14 cellular contexts compared by ENCODE assay signal in the genomic region with DNA sequence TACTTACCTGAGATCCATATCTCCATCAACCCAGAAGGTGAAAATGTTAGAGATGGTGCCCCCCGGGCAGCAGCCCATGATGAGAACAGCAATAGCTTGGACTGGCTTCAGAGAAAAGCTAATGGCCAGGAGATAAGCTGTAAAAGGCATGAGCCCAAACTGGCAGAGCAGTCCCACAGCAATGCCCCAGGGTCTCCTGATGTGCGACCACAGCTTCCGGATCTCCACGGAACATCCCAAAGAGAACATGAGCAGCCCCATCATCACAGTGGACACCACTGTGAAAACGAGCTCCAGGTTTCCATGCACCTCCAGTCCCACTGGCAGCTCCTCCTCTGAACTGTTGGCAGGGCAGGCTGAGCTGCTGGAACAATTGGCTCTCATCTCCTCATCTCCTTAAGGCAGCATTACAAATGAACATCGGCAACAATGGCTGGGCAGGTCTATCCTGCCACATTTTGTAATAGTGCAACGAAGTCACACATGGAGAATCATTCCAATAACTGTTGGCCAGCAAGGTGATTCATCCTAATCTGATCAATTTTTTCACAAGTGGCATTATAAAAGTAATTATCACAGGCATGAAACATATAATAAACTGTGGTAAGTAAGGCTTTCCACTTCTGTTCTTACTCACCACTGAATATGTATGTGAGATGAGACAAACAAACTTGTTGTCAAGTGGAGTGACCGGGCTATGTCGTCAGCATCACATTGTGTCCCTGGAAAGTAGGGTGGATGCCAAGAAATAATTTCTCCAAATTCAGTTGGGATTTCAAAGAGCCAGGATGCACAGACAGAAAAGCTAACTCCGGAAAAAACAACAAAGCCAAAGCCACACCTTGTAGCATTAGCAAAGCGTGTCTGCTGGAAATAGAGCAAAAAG. TPM values are rescaled to one million over a fixed set of nuclear protein-coding genes. Genes with fewer than 3 reads are reported as not detected.
DNase-seq lines count a peak whose midpoint lies in the region; ATAC-seq and TF ChIP-seq lines count a peak whose summit lies in the region.
"Had no signal": no experiment of that assay in that cellular context is flagged by ENCODE, and none has a peak within 500 bp of the region (broad histone marks: within the 10 kb centered on the region; RNA-seq: fewer than 3 reads in every experiment).

A gene with protein sequence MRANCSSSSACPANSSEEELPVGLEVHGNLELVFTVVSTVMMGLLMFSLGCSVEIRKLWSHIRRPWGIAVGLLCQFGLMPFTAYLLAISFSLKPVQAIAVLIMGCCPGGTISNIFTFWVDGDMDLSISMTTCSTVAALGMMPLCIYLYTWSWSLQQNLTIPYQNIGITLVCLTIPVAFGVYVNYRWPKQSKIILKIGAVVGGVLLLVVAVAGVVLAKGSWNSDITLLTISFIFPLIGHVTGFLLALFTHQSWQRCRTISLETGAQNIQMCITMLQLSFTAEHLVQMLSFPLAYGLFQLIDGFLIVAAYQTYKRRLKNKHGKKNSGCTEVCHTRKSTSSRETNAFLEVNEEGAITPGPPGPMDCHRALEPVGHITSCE (minus strand): TSS at position 653 of the 886 bp plus-strand sequence. CDS start 269 bp downstream, at position 384.

- TF ChIP-seq CTCF in PC-3 (conservative IDR thresholded peaks at IDR 0.05; ENCODE audit: low read depth, low read length) = no peak
- no peak for TF ChIP-seq CTCF in esophagus squamous epithelium (IDR thresholded peaks at IDR 0.05)
- TF ChIP-seq CTCF in tibial nerve (IDR thresholded peaks at IDR 0.05) = peak in 1 of 5 experiments; percentile 12
- TF ChIP-seq CTCF in mucosa of descending colon (IDR thresholded peaks at IDR 0.05) = no peak
- TF ChIP-seq CTCF in left lung (IDR thresholded peaks at IDR 0.05) = no peak

- DNase-seq in PC-3 = no peak
- DNase-seq in esophagus squamous epithelium (lab: John Stamatoyannopoulos, UW) = no peak
- peak; percentile 15 to 32 for DNase-seq in tibial nerve (ENCODE audit: low spot score in 2 of 2)
- DNase-seq in mucosa of descending colon = no peak
- no peak for DNase-seq in left lung
- DNase-seq: activated CD4-positive, alpha-beta memory T cell treated with anti-CD3 and anti-CD28 coated beads for 36 hours; activated effector memory CD4-positive, alpha-beta T cell treated with Interleukin-2 at 50 U/mL for 16 hours; stimulated activated CD4-positive, alpha-beta T cell treated with anti-CD3 and anti-CD28 coated beads, Interleukin-4, amount 100 ng/mL, for 4 hours; stimulated activated naive CD4-positive, alpha-beta T cell; T-helper 9 cell had no signal

- H3K4me1 ChIP-seq in PC-3 (ENCODE audit: insufficient read depth, low read length) (peaks cover 16% of the 10 kb centered on the region), esophagus squamous epithelium (peaks cover 0 to 67% (median 13%) of the 10 kb centered on the region in 3 donors), muscle layer of duodenum (ENCODE audit: control insufficient read depth in 1 of 2, insufficient read depth in 2 of 2, low read length in 2 of 2) (no peaks in the 10 kb centered on the region), tibial nerve (peaks cover 0 to 16% (median 4%) of the 10 kb centered on the region in 4 donors), mucosa of descending colon (ENCODE audit: low read depth) (no peaks in the 10 kb centered on the region), left lung (no peaks in the 10 kb centered on the region)

- 19 to 46% methylated on average over 10 to 11 of the region's 11 CpGs for WGBS in esophagus squamous epithelium, 2 donors
- WGBS in tibial nerve, 2 donors = 46 to 63% methylated on average over 11 of the region's 11 CpGs

- CTCF ChIA-PET in PC-3 (lab: Charles Lee) = no interaction called here

- H3K9me3 ChIP-seq in PC-3 (ENCODE audit: low read length) (no peaks in the 10 kb centered on the region), esophagus squamous epithelium (no peaks in the 10 kb centered on the region), muscle layer of duodenum (ENCODE audit: control insufficient read depth in 1 of 2, low read length in 2 of 2) (no peaks in the 10 kb centered on the region), tibial nerve (no peaks in the 10 kb centered on the region), mucosa of descending colon (no peaks in the 10 kb centered on the region), left lung (no peaks in the 10 kb centered on the region)

- H3K4me3 ChIP-seq in PC-3 (ENCODE audit: low read length) = no peak within 1 kb of the TSS
- peak within 1 kb of the TSS; percentile 40 to 60 (median 45) for H3K4me3 ChIP-seq in esophagus squamous epithelium
- peak within 1 kb of the TSS in 1 of 2 donors; percentile 27 for H3K4me3 ChIP-seq in muscle layer of duodenum (ENCODE audit: low read depth in 1 of 2, low read length in 2 of 2)
- peak within 1 kb of the TSS; percentile 7 to 44 (median 14) for H3K4me3 ChIP-seq in tibial nerve
- no peak within 1 kb of the TSS for H3K4me3 ChIP-seq in mucosa of descending colon
- no peak within 1 kb of the TSS for H3K4me3 ChIP-seq in left lung

- peak; percentile 73 to 87 for TF ChIP-seq EP300 in tibial nerve (IDR thresholded peaks at IDR 0.05)

- intact Hi-C loops in PC-3 (cut with micrococcal nuclease) (no loop called here), esophagus squamous epithelium (cut with DNase I) (no loop called here), mucosa of descending colon (cut with DNase I, micrococcal nuclease) (no loop called here), left lung (cut with DNase I) (no loop called here)

- H2AFZ ChIP-seq in PC-3 (ENCODE audit: low read length) = 0 out of 2 replicates have a peak within 1 kb of the TSS, but pooled peaks have one; percentile 49

- H3K9ac ChIP-seq in PC-3 (ENCODE audit: low read length) = no peak within 1 kb of the TSS

- BruUV-seq in PC-3 (replicated peaks; lab: Mats Ljungman, UMichigan) = no TSS peak

- no peak for TF ChIP-seq POLR2A in esophagus squamous epithelium (IDR thresholded peaks at IDR 0.05)
- TF ChIP-seq POLR2A in tibial nerve (IDR thresholded peaks at IDR 0.05) = peak in 1 of 2 donors; percentile 39

- H3K27me3 ChIP-seq in PC-3 (ENCODE audit: low read length) = no peaks in the 10 kb centered on the region
- H3K27me3 ChIP-seq in esophagus squamous epithelium = no peaks in the 10 kb centered on the region
- no peaks in the 10 kb centered on the region for H3K27me3 ChIP-seq in muscle layer of duodenum (ENCODE audit: low read depth, low read length)
- H3K27me3 ChIP-seq in tibial nerve = no peaks in the 10 kb centered on the region
- no peaks in the 10 kb centered on the region for H3K27me3 ChIP-seq in left lung

- ATAC-seq in PC-3 (no peak), mucosa of descending colon (no peak), HG03280 (IDR thresholded peaks at IDR 0.05; ENCODE audit: unreplicated experiment) (no peak), left lung (no peak), HG02610 (IDR thresholded peaks at IDR 0.05; ENCODE audit: unreplicated experiment) (no peak)

- H3K4me2 ChIP-seq in PC-3 (ENCODE audit: low read length) = no peak within 1 kb of the TSS

- H3K9me2 ChIP-seq in PC-3 (replicated peaks; ENCODE audit: low read length) = no peaks in the 10 kb centered on the region

- no peaks in the 10 kb centered on the region for H3K79me2 ChIP-seq in PC-3 (ENCODE audit: low read length)

- H3F3A ChIP-seq in PC-3 (ENCODE audit: low read length, unreplicated experiment) = no peaks in the 10 kb centered on the region

- H4K20me1 ChIP-seq in PC-3 (ENCODE audit: low read length) = no peaks in the 10 kb centered on the region

- H3K27ac ChIP-seq in PC-3 (ENCODE audit: low read length) (peak within 1 kb of the TSS; percentile 43; the same call in 1 of the 2 replicates), esophagus squamous epithelium (peak within 1 kb of the TSS; percentile 84 to 89 (median 88)), muscle layer of duodenum (ENCODE audit: low read length) (peak within 1 kb of the TSS; percentile 11), tibial nerve (peak within 1 kb of the TSS; percentile 38 to 85 (median 66)), left lung (no peak within 1 kb of the TSS)

- POLR2A ChIA-PET in PC-3 (lab: Charles Lee; ENCODE audit: unreplicated experiment) = no interaction called here

- H3K36me3 ChIP-seq in PC-3 (ENCODE audit: low read depth, low read length) (no peaks in the 10 kb centered on the region), esophagus squamous epithelium (no peaks in the 10 kb centered on the region), muscle layer of duodenum (ENCODE audit: control insufficient read depth in 1 of 2, insufficient read depth in 2 of 2, low read length in 2 of 2) (no peaks in the 10 kb centered on the region), tibial nerve (no peaks in the 10 kb centered on the region), mucosa of descending colon (ENCODE audit: low read depth) (no peaks in the 10 kb centered on the region), left lung (no peaks in the 10 kb centered on the region)

RNA-seq across cellular contexts. Expression of the gene that starts here (rescaled TPM):
- total RNA-seq in PC-3 (2014; rRNA removed) (not detected in 2 replicates), esophagus squamous epithelium (10 to 100 TPM; 14.7 to 55.4 (median 20.1) TPM), tibial nerve (10 to 100 TPM in 2 of 4 donors, 1 to 10 TPM in 2; 7.8 to 15.6 (median 9.4) TPM), mucosa of descending colon (under 1 TPM in 2 of 3 donors, not detected in 1; 0.43 to 0.92 TPM), left lung (under 1 TPM; 0.76 to 0.94 TPM)
- total RNA-seq: activated CD4-positive, alpha-beta memory T cell treated with anti-CD3 and anti-CD28 coated beads for 36 hours; mesothelial cell of epicardium had no signal

Comparison
In these comparisons a context has a peak if more than half of its experiments do, and no peak if none do; other contexts are left out.
1. DNase-seq: peak in tibial nerve (2 of 2); none in PC-3 (single experiment), esophagus squamous epithelium (single experiment), mucosa of descending colon (0 of 3) and left lung (0 of 2).
2. H3K27ac ChIP-seq: peak in PC-3 (single experiment), esophagus squamous epithelium (4 of 4), muscle layer of duodenum (single experiment) and tibial nerve (4 of 4); none in left lung (0 of 2).
3. H3K4me3 ChIP-seq: peak in esophagus squamous epithelium (4 of 4) and tibial nerve (4 of 4); none in PC-3 (single experiment), mucosa of descending colon (single experiment) and left lung (0 of 2).